In the genomic region with DNA sequence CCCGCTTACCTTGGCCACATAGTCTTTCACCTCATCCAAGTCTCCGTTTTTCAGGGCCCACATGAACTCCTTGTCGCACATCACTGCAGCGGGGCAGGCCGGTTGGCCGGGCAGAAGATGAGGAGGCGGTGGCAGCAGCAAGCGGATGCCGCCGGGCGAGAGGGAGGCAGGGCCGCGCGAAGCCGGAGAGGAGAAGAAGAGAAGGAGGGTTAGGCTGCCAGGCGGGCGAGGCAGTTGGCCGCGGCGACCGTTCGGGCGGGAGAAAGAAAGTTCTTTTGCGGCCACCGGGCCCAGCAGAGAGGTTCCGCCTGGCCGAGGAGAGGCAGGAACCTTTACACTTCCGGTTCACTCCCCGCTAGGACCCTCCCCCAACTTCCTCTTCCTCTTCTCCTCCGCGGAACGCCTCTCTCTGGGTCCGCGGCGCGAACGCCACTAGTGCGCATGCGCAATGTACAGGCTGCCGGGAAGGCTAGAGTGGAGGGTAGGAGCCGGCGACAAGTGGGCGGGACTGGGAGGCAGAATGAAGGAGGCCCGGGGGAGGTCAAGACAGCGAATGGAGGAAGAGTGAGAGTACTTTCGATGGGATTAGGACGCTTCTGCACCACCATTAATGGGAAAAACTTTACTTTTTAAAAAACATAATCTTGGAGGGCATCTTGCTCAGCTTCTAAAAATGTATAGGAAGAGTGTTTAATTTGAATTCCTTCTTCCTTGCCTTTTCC, we compare ENCODE assay signal across 1 cellular context.
TF ChIP-seq lines count a peak whose summit lies in the region.

MTPN (minus strand) TSS at position 340 of the 722 bp plus-strand sequence; CDS start at position 81, 259 bp downstream.

TF ChIP-seq in GM12878, 131 proteins besides CTCF, POLR2A, EP300 and RAD21 (continued from another document and continues in another):
- TF ChIP-seq ZNF384 (IDR thresholded peaks at IDR 0.05; ENCODE audit: borderline replicate concordance, low read depth, low read length), result no peak
- TF ChIP-seq HCFC1 (IDR thresholded peaks at IDR 0.05; ENCODE audit: low read length), result peak; percentile 38; the same call in 1 of the 2 replicates
- peak; percentile 70; the same call in 1 of the 2 replicates for TF ChIP-seq RB1 (IDR thresholded peaks at IDR 0.05; ENCODE audit: borderline replicate concordance)
- no peak for TF ChIP-seq SMAD1 (IDR thresholded peaks at IDR 0.05; ENCODE audit: low read depth, partially characterized antibody)
- no peak for TF ChIP-seq WRNIP1 (IDR thresholded peaks at IDR 0.05; ENCODE audit: borderline replicate concordance, low read depth, low read length)
- TF ChIP-seq MTA2 (IDR thresholded peaks at IDR 0.05; ENCODE audit: low read depth), result peak; percentile 65
- TF ChIP-seq DPF2 (IDR thresholded peaks at IDR 0.05), result no peak
- TF ChIP-seq EED (IDR thresholded peaks at IDR 0.05; ENCODE audit: low read depth), result peak; percentile 37; the same call in 1 of the 2 replicates
- peak; percentile 45; the same call in 1 of the 2 replicates for TF ChIP-seq NRF1 (conservative IDR thresholded peaks at IDR 0.05; ENCODE audit: low read depth, low read length)
- peak; percentile 77; the same call in 1 of the 2 replicates for TF ChIP-seq HDGF (IDR thresholded peaks at IDR 0.05)
- TF ChIP-seq ZNF687 (IDR thresholded peaks at IDR 0.05), result peak; percentile 68
- TF ChIP-seq NR2C1 (IDR thresholded peaks at IDR 0.05), result peak; percentile 96
- TF ChIP-seq FOXK2 (IDR thresholded peaks at IDR 0.05), result no peak
- no peak for TF ChIP-seq SREBF2 (IDR thresholded peaks at IDR 0.05; ENCODE audit: low read length)
- no peak; the same call in 1 of the 2 replicates for TF ChIP-seq RUNX3 (IDR thresholded peaks at IDR 0.05; ENCODE audit: low read length)
- peak; percentile 75; the same call in 1 of the 2 replicates for TF ChIP-seq ZNF207 (IDR thresholded peaks at IDR 0.05; ENCODE audit: borderline replicate concordance)
- TF ChIP-seq EGR1 (IDR thresholded peaks at IDR 0.05; ENCODE audit: borderline replicate concordance in 1 of 2, low read depth in 2 of 2, low read length in 2 of 2), result 0 out of 3 replicates have a peak, but pooled peaks of 1 of the 2 experiments have one; percentile 50
- no peak for TF ChIP-seq CBFB (IDR thresholded peaks at IDR 0.05; ENCODE audit: low read depth)
- TF ChIP-seq IKZF2 (IDR thresholded peaks at IDR 0.05), result no peak; a peak in 1 of 4 replicates
- no peak for TF ChIP-seq HSF1 (IDR thresholded peaks at IDR 0.05; ENCODE audit: low read depth, low read length)
- TF ChIP-seq MTA3 (IDR thresholded peaks at IDR 0.05; ENCODE audit: borderline replicate concordance, low read length), result no peak; the same call in 1 of the 2 replicates
- no peak for TF ChIP-seq RBBP5 (conservative IDR thresholded peaks at IDR 0.05)
- TF ChIP-seq SUZ12 (IDR thresholded peaks at IDR 0.05; ENCODE audit: unreplicated experiment), result no peak
- no peak for TF ChIP-seq CEBPB (IDR thresholded peaks at IDR 0.05; ENCODE audit: borderline replicate concordance in 1 of 2, low read depth in 2 of 2, low read length in 2 of 2)
- peak; percentile 74 for TF ChIP-seq LARP7 (IDR thresholded peaks at IDR 0.05)
- TF ChIP-seq SPI1 (IDR thresholded peaks at IDR 0.05; ENCODE audit: borderline replicate concordance, insufficient read depth, low read depth, low read length), result peak; percentile 82
- no peak for TF ChIP-seq RFX5 (IDR thresholded peaks at IDR 0.05; ENCODE audit: low read depth, low read length)
- no peak for TF ChIP-seq TAF1 (IDR thresholded peaks at IDR 0.05; ENCODE audit: borderline replicate concordance, low read depth, low read length)
- no peak for TF ChIP-seq BMI1 (IDR thresholded peaks at IDR 0.05; ENCODE audit: borderline replicate concordance)
- TF ChIP-seq NBN (IDR thresholded peaks at IDR 0.05), result 0 out of 2 replicates have a peak, but pooled peaks have one; percentile 47
- TF ChIP-seq E2F8 (IDR thresholded peaks at IDR 0.05; ENCODE audit: low read depth, partially characterized antibody), result peak; percentile 64
- TF ChIP-seq NFYA (IDR thresholded peaks at IDR 0.05; ENCODE audit: borderline replicate concordance, low read depth, low read length), result no peak
- no peak for TF ChIP-seq HDAC2 (IDR thresholded peaks at IDR 0.05)
- TF ChIP-seq GATAD2B (conservative IDR thresholded peaks at IDR 0.05; ENCODE audit: low read depth), result peak; percentile 76
- TF ChIP-seq MEF2B (IDR thresholded peaks at IDR 0.05; ENCODE audit: partially characterized antibody, poor library complexity, severe bottlenecking), result no peak
- no peak for TF ChIP-seq PML (IDR thresholded peaks at IDR 0.05; ENCODE audit: low read length)
- TF ChIP-seq POLR2AphosphoS5 (IDR thresholded peaks at IDR 0.05; ENCODE audit: low read length), result peak; percentile 25; the same call in 1 of the 2 replicates
- TF ChIP-seq SREBF1 (IDR thresholded peaks at IDR 0.05; ENCODE audit: low read length), result peak; percentile 7; the same call in 1 of the 2 replicates
- TF ChIP-seq PAX8 (IDR thresholded peaks at IDR 0.05), result no peak
- TF ChIP-seq, protein P1, sequence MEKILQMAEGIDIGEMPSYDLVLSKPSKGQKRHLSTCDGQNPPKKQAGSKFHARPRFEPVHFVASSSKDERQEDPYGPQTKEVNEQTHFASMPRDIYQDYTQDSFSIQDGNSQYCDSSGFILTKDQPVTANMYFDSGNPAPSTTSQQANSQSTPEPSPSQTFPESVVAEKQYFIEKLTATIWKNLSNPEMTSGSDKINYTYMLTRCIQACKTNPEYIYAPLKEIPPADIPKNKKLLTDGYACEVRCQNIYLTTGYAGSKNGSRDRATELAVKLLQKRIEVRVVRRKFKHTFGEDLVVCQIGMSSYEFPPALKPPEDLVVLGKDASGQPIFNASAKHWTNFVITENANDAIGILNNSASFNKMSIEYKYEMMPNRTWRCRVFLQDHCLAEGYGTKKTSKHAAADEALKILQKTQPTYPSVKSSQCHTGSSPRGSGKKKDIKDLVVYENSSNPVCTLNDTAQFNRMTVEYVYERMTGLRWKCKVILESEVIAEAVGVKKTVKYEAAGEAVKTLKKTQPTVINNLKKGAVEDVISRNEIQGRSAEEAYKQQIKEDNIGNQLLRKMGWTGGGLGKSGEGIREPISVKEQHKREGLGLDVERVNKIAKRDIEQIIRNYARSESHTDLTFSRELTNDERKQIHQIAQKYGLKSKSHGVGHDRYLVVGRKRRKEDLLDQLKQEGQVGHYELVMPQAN (conservative IDR thresholded peaks at IDR 0.05), result peak; percentile 82
- TF ChIP-seq, protein P2, sequence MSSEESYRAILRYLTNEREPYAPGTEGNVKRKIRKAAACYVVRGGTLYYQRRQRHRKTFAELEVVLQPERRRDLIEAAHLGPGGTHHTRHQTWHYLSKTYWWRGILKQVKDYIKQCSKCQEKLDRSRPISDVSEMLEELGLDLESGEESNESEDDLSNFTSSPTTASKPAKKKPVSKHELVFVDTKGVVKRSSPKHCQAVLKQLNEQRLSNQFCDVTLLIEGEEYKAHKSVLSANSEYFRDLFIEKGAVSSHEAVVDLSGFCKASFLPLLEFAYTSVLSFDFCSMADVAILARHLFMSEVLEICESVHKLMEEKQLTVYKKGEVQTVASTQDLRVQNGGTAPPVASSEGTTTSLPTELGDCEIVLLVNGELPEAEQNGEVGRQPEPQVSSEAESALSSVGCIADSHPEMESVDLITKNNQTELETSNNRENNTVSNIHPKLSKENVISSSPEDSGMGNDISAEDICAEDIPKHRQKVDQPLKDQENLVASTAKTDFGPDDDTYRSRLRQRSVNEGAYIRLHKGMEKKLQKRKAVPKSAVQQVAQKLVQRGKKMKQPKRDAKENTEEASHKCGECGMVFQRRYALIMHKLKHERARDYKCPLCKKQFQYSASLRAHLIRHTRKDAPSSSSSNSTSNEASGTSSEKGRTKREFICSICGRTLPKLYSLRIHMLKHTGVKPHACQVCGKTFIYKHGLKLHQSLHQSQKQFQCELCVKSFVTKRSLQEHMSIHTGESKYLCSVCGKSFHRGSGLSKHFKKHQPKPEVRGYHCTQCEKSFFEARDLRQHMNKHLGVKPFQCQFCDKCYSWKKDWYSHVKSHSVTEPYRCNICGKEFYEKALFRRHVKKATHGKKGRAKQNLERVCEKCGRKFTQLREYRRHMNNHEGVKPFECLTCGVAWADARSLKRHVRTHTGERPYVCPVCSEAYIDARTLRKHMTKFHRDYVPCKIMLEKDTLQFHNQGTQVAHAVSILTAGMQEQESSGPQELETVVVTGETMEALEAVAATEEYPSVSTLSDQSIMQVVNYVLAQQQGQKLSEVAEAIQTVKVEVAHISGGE (CRISPR knock-in tag; IDR thresholded peaks at IDR 0.05), result no peak
- no peak for TF ChIP-seq ZNF622 (IDR thresholded peaks at IDR 0.05)
- TF ChIP-seq CBX5 (IDR thresholded peaks at IDR 0.05; ENCODE audit: low read depth), result peak; percentile 80; the same call in 1 of the 2 replicates
- no peak for TF ChIP-seq ZBTB33 (IDR thresholded peaks at IDR 0.05)
- peak; percentile 22; the same call in 1 of the 2 replicates for TF ChIP-seq PKNOX1 (IDR thresholded peaks at IDR 0.05)
- TF ChIP-seq ZNF217 (IDR thresholded peaks at IDR 0.05), result no peak
- TF ChIP-seq CHD4 (IDR thresholded peaks at IDR 0.05), result no peak
- peak; percentile 43; the same call in 1 of the 2 replicates for TF ChIP-seq ASH2L (IDR thresholded peaks at IDR 0.05; ENCODE audit: borderline replicate concordance, low read depth)
